In genomic region chr11:134065381-134065780, GRCh38 we compare ENCODE assay signal across 9 cellular contexts.
"Had no signal": no experiment of that assay in that cellular context is flagged by ENCODE, and none has a peak within 500 bp of the region (broad histone marks: within the 10 kb centered on the region; RNA-seq: fewer than 3 reads in every experiment).

No MANE protein-coding gene starts in this region.

- H3K4me3 Mint-ChIP-seq: HFFc6 had no signal

- H3K36me3 ChIP-seq: HAP-1 had no signal

- H3K27ac ChIP-seq: GM23248, HL-60 had no signal

- H3K9me3 Mint-ChIP-seq: HFFc6 had no signal

- ATAC-seq: HCT116, HepG2, K562 had no signal

- DNase-seq: GM23248, GOT3, H7, HFFc6 had no signal

- H3K9me3 ChIP-seq: HAP-1 had no signal

- H3K4me3 ChIP-seq: GM23248, HAP-1, K562 had no signal

- H3K9ac ChIP-seq: GM23248 had no signal

- H2AFZ ChIP-seq: GM23248 had no signal

- H3K27ac Mint-ChIP-seq: HFFc6 had no signal
